Comparison of ENCODE assay signal across 8 cellular contexts in the genomic region with DNA sequence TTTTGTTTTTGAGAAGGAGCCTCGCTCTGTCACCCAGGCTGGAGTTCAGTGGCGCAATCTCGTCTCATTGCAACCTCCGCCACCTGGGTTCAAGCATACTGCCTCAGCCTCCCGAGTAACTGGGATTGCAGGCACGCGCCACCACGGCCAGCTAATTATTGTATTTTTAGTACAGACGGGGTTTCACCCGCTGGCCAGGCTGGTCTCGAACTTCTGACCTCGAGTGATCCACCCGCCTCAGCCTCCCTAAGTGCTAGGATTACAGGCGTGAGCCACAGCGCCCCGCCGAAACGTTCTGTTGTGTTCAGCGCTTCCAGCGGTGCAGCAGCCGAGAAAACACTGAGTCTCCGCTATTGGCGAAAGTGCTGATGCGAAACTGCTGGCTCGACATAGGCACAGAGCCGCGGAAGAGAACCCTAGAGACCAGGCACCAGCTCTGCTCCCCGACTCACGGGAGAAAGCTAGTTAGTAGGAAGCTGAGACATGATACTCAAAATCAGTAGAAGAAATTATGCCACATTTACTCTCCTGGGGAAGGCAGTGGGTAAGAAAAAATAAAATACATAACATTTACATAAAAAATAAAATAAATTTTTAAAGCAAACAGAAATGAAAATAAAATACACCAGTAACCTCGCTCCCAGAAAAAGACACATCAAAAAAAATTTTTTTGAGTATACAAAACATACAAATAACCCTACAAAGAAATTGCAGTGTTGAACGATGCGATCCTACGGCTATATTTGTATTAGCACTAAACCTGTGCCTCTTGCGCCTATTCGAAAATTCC.
A peak's percentile ranks its signal among the peaks of the same experiment; 100 is the strongest.
DNase-seq lines count a peak whose midpoint lies in the region; ATAC-seq lines count a peak whose summit lies in the region.

No MANE protein-coding gene starts in this region.

- peak; percentile 30 for ATAC-seq in GM19328 (IDR thresholded peaks at IDR 0.05; ENCODE audit: unreplicated experiment)
- peak; percentile 39 for ATAC-seq in HG03520 (IDR thresholded peaks at IDR 0.05; ENCODE audit: unreplicated experiment)

- no peaks in the 10 kb centered on the region for H4K20me1 ChIP-seq in BLaER1

- H3K4me3 ChIP-seq in BLaER1 (peak overlapping the region; percentile 72), duodenal mucosa (ENCODE audit: low read depth in 1 of 2, low read length in 2 of 2) (peak overlapping the region; percentile 63 to 84)

- H3K4me1 ChIP-seq in BLaER1 (peaks cover 19% of the 10 kb centered on the region), duodenal mucosa (ENCODE audit: control insufficient read depth in 1 of 2, insufficient read depth in 2 of 2, low read length in 2 of 2) (peaks cover 15 to 18% of the 10 kb centered on the region in 2 donors)

- H3K27ac ChIP-seq in BLaER1: peak overlapping the region; percentile 91
- H3K27ac ChIP-seq in duodenal mucosa (ENCODE audit: low read depth, low read length): peak overlapping the region; percentile 75

- H3K9me3 ChIP-seq in BLaER1 (no peaks in the 10 kb centered on the region), duodenal mucosa (ENCODE audit: control insufficient read depth in 1 of 2, low read length in 2 of 2) (no peaks in the 10 kb centered on the region)

- no peaks in the 10 kb centered on the region for H3K27me3 ChIP-seq in BLaER1
- peaks cover 6 to 33% of the 10 kb centered on the region in 2 donors for H3K27me3 ChIP-seq in duodenal mucosa (ENCODE audit: control insufficient read depth in 1 of 2, insufficient read depth in 2 of 2, low read length in 2 of 2)

- peak overlapping the region; percentile 69 for H3K4me2 ChIP-seq in BLaER1

- DNase-seq in NCI-H748 treated with DMSO at 0.1 percent for 48 hours (lab: John Stamatoyannopoulos, UW): peak; percentile 99
- DNase-seq in activated CD4-positive, alpha-beta T cell treated with anti-CD3 and anti-CD28 coated beads, Interleukin-2, amount 50 U/mL, for 24 hours (ENCODE audit: low read depth in 1 of 2, low spot score in 1 of 2): peak; percentile 75 to 82
- DNase-seq in medulla oblongata (ENCODE audit: extremely low spot score): peak; percentile 88
- DNase-seq in stimulated activated CD4-positive, alpha-beta T cell treated with anti-CD3 and anti-CD28 coated beads, TNF-alpha, amount 100 ng/mL, for 48 hours (ENCODE audit: low read depth in 3 of 3): peak; percentile 82 to 87 (median 86)

- H3K36me3 ChIP-seq in BLaER1 (no peaks in the 10 kb centered on the region), duodenal mucosa (ENCODE audit: control insufficient read depth in 1 of 2, insufficient read depth in 2 of 2, low read length in 2 of 2) (no peaks in the 10 kb centered on the region)

- peak overlapping the region; percentile 81 for H3K9ac ChIP-seq in BLaER1
- H3K9ac ChIP-seq in duodenal mucosa (ENCODE audit: low read depth in 1 of 2, low read length in 2 of 2): peak overlapping the region; percentile 61 to 65

Comparison
In these comparisons a context has a peak if more than half of its experiments do, and no peak if none do; other contexts are left out.
1. Peak in every context shown above with its lines: DNase-seq, ATAC-seq, H3K4me3 ChIP-seq and H3K27ac ChIP-seq.